20 cellular contexts compared by ENCODE assay signal in the genomic region with DNA sequence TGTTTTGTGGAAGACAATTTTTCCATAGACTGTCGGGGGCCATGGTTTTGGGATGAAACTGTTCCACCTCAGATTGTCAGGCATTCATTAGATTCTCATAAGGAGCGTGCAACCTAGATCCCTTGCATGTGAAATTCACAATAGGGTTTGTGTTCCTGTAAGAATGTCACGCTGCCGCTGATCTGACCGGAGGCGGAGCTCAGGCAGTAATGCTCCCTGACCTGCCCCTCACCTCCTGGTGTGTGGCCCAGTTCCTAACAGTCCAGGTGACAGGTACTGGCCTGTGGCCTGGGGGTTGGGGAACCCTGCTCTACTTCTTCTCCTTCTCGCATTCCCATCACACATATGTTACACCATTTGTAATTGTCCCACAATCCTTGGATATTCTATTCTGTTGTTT. TPM values are rescaled to one million over a fixed set of nuclear protein-coding genes. Genes with fewer than 3 reads are reported as not detected.
"Had no signal": no experiment of that assay in that cellular context is flagged by ENCODE, and none has a peak within 500 bp of the region (broad histone marks: within the 10 kb centered on the region; RNA-seq: fewer than 3 reads in every experiment).

No MANE protein-coding gene starts in this region.

- H3K27me3 ChIP-seq: foreskin keratinocyte, stomach, uterus had no signal

- H3K4me3 Mint-ChIP-seq: dendritic cell treated with granulocyte-macrophage colony-stimulating factor and Interleukin-4, amounts not matched to agents 40 ng/mL and 50 ng/mL, for 4 days; naive B cell; nephron had no signal

- H3K36me3 ChIP-seq: stomach, thoracic aorta, uterus had no signal

- H3K27ac ChIP-seq: psoas muscle, thoracic aorta, uterus had no signal

- H3K4me1 Mint-ChIP-seq: naive B cell had no signal

- H3K36me3 Mint-ChIP-seq: naive B cell had no signal

- H3K27ac Mint-ChIP-seq: dendritic cell treated with granulocyte-macrophage colony-stimulating factor and Interleukin-4, amounts not matched to agents 40 ng/mL and 50 ng/mL, for 4 days had no signal

- ATAC-seq: left cardiac atrium, psoas muscle, sciatic nerve had no signal

- DNase-seq: erythroblast; foreskin keratinocyte; kidney; left cardiac atrium; mesendoderm; naive B cell; psoas muscle; stimulated activated CD4-positive, alpha-beta T cell treated with anti-CD3 and anti-CD28 coated beads, Interleukin-2, amount 100 ng/mL, for 24 hours; stimulated activated naive CD4-positive, alpha-beta T cell; stomach; substantia nigra; trophoblast cell; uterus had no signal

- FAIRE-seq: colon, endothelial cell of umbilical vein, kidney had no signal

- H3K4me3 ChIP-seq: psoas muscle, stomach, thoracic aorta, uterus had no signal

- H3K4me1 ChIP-seq: foreskin keratinocyte, psoas muscle, uterus had no signal

- H3K9me3 ChIP-seq: psoas muscle, stomach, thoracic aorta, uterus had no signal

- H3K9me3 Mint-ChIP-seq: dendritic cell treated with granulocyte-macrophage colony-stimulating factor and Interleukin-4, amounts not matched to agents 40 ng/mL and 50 ng/mL, for 4 days; nephron had no signal

RNA-seq across cellular contexts. Expression of gene CHRNA7, which starts 11.0 kb away (rescaled TPM):
- total RNA-seq: lung microvascular endothelial cell had no signal
